Comparison of ENCODE assay signal across 8 cellular contexts in the genomic region with DNA sequence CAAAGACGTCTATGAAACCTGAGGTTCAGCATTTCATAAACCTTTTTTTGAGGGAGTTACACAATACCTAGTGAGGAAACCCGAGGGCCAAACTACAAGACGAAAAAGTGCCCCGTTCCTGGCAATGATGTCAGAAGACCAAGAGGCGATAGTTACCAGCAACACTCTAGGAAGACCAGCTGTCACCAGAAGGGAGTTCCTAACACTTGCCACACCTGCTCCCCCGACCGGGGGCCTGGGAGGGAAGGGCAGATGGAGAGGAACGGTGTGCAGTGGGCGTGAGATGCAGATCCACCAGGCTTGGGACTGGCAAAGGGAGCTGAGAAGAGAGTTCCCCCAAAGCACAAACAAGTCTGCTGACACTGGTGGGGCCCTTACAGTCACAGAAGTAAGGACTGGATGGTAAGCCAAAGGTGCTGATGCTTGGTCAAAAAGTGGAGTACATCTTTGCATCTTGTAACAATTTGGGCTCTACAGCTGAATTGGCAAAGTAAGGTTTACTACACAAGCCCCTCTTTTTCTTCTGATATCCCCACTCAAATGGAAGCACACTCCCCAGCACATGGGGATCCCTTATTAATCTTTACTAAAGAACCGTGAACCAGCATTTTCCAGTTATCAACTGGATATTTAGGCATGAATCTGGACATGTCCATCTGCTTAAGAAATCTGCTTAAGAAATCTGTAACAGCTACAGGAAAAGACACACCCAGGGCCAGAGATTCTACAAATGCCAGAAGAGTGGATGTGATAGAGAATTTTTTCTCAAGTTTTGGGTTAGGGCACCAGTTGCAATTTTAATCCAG. TPM values are rescaled to one million over a fixed set of nuclear protein-coding genes. Genes with fewer than 3 reads are reported as not detected.
DNase-seq lines count a peak whose midpoint lies in the region; ATAC-seq and TF ChIP-seq lines count a peak whose summit lies in the region.

No MANE protein-coding gene starts in this region.

- ATAC-seq in stimulated activated effector memory CD8-positive, alpha-beta T cell treated with anti-CD3 and anti-CD28 coated beads, Interleukin-12 subunit alpha, Interleukin-12 subunit beta, amount 100 ng/mL, for 72 hours: no peak
- ATAC-seq in GM18870 (IDR thresholded peaks at IDR 0.05; ENCODE audit: unreplicated experiment): no peak

- H3K4me1 Mint-ChIP-seq in activated CD4-positive, alpha-beta T cell treated with anti-CD3 and anti-CD28 coated beads, Interleukin-2, amount 10 ng/mL, durations not matched to agents 24 days and 14 days: peaks cover 32% of the 10 kb centered on the region
- H3K4me1 Mint-ChIP-seq in stimulated activated effector memory CD8-positive, alpha-beta T cell treated with anti-CD3 and anti-CD28 coated beads, Interleukin-12 subunit alpha, Interleukin-12 subunit beta, amount 100 ng/mL, for 72 hours: peaks cover 72% of the 10 kb centered on the region

- H3K27ac Mint-ChIP-seq in activated CD4-positive, alpha-beta T cell treated with anti-CD3 and anti-CD28 coated beads, Interleukin-2, amount 10 ng/mL, durations not matched to agents 24 days and 14 days: no peak overlapping the region
- peak overlapping the region; percentile 91 for H3K27ac Mint-ChIP-seq in stimulated activated effector memory CD8-positive, alpha-beta T cell treated with anti-CD3 and anti-CD28 coated beads, Interleukin-12 subunit alpha, Interleukin-12 subunit beta, amount 100 ng/mL, for 72 hours

- peaks cover 26% of the 10 kb centered on the region for H3K36me3 Mint-ChIP-seq in activated CD4-positive, alpha-beta T cell treated with anti-CD3 and anti-CD28 coated beads, Interleukin-2, amount 10 ng/mL, durations not matched to agents 24 days and 14 days (ENCODE audit: low read depth)
- H3K36me3 Mint-ChIP-seq in stimulated activated effector memory CD8-positive, alpha-beta T cell treated with anti-CD3 and anti-CD28 coated beads, Interleukin-12 subunit alpha, Interleukin-12 subunit beta, amount 100 ng/mL, for 72 hours: peaks cover 89% of the 10 kb centered on the region

- H3K4me3 Mint-ChIP-seq in activated CD4-positive, alpha-beta T cell treated with anti-CD3 and anti-CD28 coated beads, Interleukin-2, amount 10 ng/mL, durations not matched to agents 24 days and 14 days: no peak overlapping the region
- H3K4me3 Mint-ChIP-seq in stimulated activated effector memory CD8-positive, alpha-beta T cell treated with anti-CD3 and anti-CD28 coated beads, Interleukin-12 subunit alpha, Interleukin-12 subunit beta, amount 100 ng/mL, for 72 hours: no peak overlapping the region

- no peak overlapping the region for H3K4me3 ChIP-seq in fibroblast of the aortic adventitia (ENCODE audit: low read depth, low read length)

- peak overlapping the region; percentile 83 for H3K27ac ChIP-seq in RWPE1

- TF ChIP-seq CTCF in RWPE1 (conservative IDR thresholded peaks at IDR 0.05; ENCODE audit: low read depth): no peak
- TF ChIP-seq CTCF in fibroblast of the aortic adventitia (IDR thresholded peaks at IDR 0.05; ENCODE audit: insufficient read depth, low read length): no peak

- DNase-seq in activated CD4-positive, alpha-beta T cell treated with anti-CD3 and anti-CD28 coated beads, Interleukin-2, amount 10 ng/mL, durations not matched to agents 24 days and 14 days: peak; percentile 56
- no peak for DNase-seq in activated CD4-positive, alpha-beta T cell treated with anti-CD3 and anti-CD28 coated beads for 4 hours
- DNase-seq in RWPE1 (ENCODE audit: low spot score): no peak
- peak; percentile 62 for DNase-seq in fibroblast of the aortic adventitia (ENCODE audit: low read depth)
- no peak for DNase-seq in stimulated activated effector memory CD8-positive, alpha-beta T cell treated with anti-CD3 and anti-CD28 coated beads, Interleukin-12 subunit alpha, Interleukin-12 subunit beta, amount 100 ng/mL, for 72 hours (ENCODE audit: low spot score in 2 of 2)
- DNase-seq in NCI-H1436 treated with DMSO at 0.1 percent for 48 hours (lab: John Stamatoyannopoulos, UW): no peak
- DNase-seq in inferior parietal cortex (ENCODE audit: extremely low spot score): no peak

- H3K27me3 Mint-ChIP-seq in activated CD4-positive, alpha-beta T cell treated with anti-CD3 and anti-CD28 coated beads, Interleukin-2, amount 10 ng/mL, durations not matched to agents 24 days and 14 days: no peaks in the 10 kb centered on the region

- POLR2A ChIA-PET in RWPE1 (lab: Yijun Ruan, JAX; ENCODE audit: low non-redundant PET): no interaction called here

- CTCF ChIA-PET in RWPE1 (lab: Yijun Ruan, JAX): interaction anchor here (0.6 to 0.7 kb wide), 2 partner anchors 10 to 290 kb away, joined by 3 to 4 read pairs; no protein-coding TSS in a partner anchor

- no peaks in the 10 kb centered on the region for H3K9me3 Mint-ChIP-seq in activated CD4-positive, alpha-beta T cell treated with anti-CD3 and anti-CD28 coated beads, Interleukin-2, amount 10 ng/mL, durations not matched to agents 24 days and 14 days
- no peaks in the 10 kb centered on the region for H3K9me3 Mint-ChIP-seq in stimulated activated effector memory CD8-positive, alpha-beta T cell treated with anti-CD3 and anti-CD28 coated beads, Interleukin-12 subunit alpha, Interleukin-12 subunit beta, amount 100 ng/mL, for 72 hours

- intact Hi-C loops in activated CD4-positive, alpha-beta T cell treated with anti-CD3 and anti-CD28 coated beads, Interleukin-2, amount 10 ng/mL, durations not matched to agents 24 days and 14 days (cut with micrococcal nuclease): no loop called here

RNA-seq across cellular contexts. Expression of a gene that starts 38.5 kb away (rescaled TPM):
- total RNA-seq in activated CD4-positive, alpha-beta T cell treated with anti-CD3 and anti-CD28 coated beads, Interleukin-2, amount 10 ng/mL, durations not matched to agents 24 days and 14 days: 45.4 and 52.2 TPM in 2 replicates
- 54.9 and 102 TPM in 2 replicates for total RNA-seq in fibroblast of the aortic adventitia (ENCODE audit: low replicate concordance)

Comparison
In these comparisons a context has a peak if more than half of its experiments do, and no peak if none do; other contexts are left out.
1. DNase-seq: peak in activated CD4-positive, alpha-beta T cell treated with anti-CD3 and anti-CD28 coated beads, Interleukin-2, amount 10 ng/mL, durations not matched to agents 24 days and 14 days (single experiment) and fibroblast of the aortic adventitia (single experiment); none in activated CD4-positive, alpha-beta T cell treated with anti-CD3 and anti-CD28 coated beads for 4 hours (0 of 2), RWPE1 (single experiment), stimulated activated effector memory CD8-positive, alpha-beta T cell treated with anti-CD3 and anti-CD28 coated beads, Interleukin-12 subunit alpha, Interleukin-12 subunit beta, amount 100 ng/mL, for 72 hours (0 of 2), NCI-H1436 treated with DMSO at 0.1 percent for 48 hours (single experiment) and inferior parietal cortex (single experiment).